In the genomic region with DNA sequence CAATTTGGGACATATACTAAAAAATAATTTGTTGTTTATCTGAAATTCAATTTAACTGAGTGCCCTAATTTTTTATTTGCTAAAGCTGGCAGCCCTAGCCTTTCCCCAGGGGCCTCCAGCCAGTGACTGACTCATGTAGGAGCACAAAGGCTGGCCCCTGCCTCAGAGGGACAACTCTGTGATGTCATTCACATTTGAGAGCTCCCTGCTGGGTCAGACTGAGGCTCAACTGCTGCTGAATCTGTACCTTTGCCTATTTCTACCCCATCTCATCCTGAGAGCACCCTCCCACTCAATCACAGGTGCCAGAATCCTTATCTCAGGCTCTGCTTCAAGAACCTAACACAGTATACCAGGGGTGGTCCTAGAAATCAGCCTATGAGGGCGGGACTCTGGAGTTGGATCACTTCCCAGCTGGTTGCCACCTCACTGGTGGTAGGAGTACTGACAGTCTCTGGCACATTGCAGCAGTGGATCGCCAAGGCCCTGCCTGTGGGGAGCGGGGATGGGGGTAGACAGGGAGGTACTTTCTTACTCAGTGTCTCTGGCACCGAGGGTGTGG, we compare ENCODE assay signal across 1 cellular context.
A peak's percentile ranks its signal among the peaks of the same experiment; 100 is the strongest.
TF ChIP-seq lines count a peak whose summit lies in the region.

No MANE protein-coding gene starts in this region.

TF ChIP-seq in SK-N-SH, 30 proteins besides CTCF, POLR2A, EP300 and RAD21:
- TF ChIP-seq YY1 (IDR thresholded peaks at IDR 0.05; ENCODE audit: low read depth) (no peak), NFIC (IDR thresholded peaks at IDR 0.05; ENCODE audit: borderline replicate concordance) (peak; percentile 60; the same call in 1 of the 2 replicates), POLR2AphosphoS5 (IDR thresholded peaks at IDR 0.05; ENCODE audit: low read depth, low read length) (no peak), RFX5 (IDR thresholded peaks at IDR 0.05; ENCODE audit: low read length) (no peak), GATA2 (CRISPR knock-in tag; IDR thresholded peaks at IDR 0.05) (no peak), MEF2A (IDR thresholded peaks at IDR 0.05; ENCODE audit: borderline replicate concordance, low read depth) (no peak), USF1 (IDR thresholded peaks at IDR 0.05; ENCODE audit: borderline replicate concordance, low read depth) (no peak), FOSL2 (IDR thresholded peaks at IDR 0.05; ENCODE audit: borderline replicate concordance, low read depth) (peak; percentile 37; the same call in 1 of the 2 replicates), ELF1 (IDR thresholded peaks at IDR 0.05) (no peak), FOXM1 (IDR thresholded peaks at IDR 0.05; ENCODE audit: low read depth) (no peak)
- TF ChIP-seq, protein P1, sequence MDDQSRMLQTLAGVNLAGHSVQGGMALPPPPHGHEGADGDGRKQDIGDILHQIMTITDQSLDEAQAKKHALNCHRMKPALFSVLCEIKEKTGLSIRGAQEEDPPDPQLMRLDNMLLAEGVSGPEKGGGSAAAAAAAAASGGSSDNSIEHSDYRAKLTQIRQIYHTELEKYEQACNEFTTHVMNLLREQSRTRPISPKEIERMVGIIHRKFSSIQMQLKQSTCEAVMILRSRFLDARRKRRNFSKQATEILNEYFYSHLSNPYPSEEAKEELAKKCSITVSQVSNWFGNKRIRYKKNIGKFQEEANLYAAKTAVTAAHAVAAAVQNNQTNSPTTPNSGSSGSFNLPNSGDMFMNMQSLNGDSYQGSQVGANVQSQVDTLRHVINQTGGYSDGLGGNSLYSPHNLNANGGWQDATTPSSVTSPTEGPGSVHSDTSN (IDR thresholded peaks at IDR 0.05), result 0 out of 2 replicates have a peak, but pooled peaks have one; percentile 2
- TF ChIP-seq, protein P2, sequence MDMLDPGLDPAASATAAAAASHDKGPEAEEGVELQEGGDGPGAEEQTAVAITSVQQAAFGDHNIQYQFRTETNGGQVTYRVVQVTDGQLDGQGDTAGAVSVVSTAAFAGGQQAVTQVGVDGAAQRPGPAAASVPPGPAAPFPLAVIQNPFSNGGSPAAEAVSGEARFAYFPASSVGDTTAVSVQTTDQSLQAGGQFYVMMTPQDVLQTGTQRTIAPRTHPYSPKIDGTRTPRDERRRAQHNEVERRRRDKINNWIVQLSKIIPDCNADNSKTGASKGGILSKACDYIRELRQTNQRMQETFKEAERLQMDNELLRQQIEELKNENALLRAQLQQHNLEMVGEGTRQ (IDR thresholded peaks at IDR 0.05; ENCODE audit: borderline replicate concordance, low read depth, low read length), result no peak
